ENCODE assay signal across 24 cellular contexts in the genomic region with DNA sequence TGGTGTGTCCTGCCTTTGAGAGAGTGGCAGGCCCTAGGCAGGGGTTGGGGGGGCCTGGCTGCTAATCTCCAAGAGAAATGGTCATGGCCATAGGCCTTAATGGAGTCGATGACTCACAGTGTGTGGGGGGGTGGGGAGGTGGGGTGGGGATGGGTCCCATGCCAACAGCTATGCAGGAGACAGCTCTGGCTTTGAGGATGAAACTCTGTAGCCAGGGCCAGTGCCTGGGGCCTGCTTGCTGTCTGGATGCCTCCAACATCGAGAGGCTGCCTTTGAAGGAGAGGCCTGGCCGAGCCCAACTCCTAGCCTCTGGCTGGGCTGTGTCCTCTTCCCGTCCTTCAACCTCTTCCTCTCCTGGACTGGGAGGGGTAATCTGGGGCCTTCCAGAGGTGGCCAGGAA. TPM values are rescaled to one million over a fixed set of nuclear protein-coding genes. Genes with fewer than 3 reads are reported as not detected.
DNase-seq lines count a peak whose midpoint lies in the region; ATAC-seq and TF ChIP-seq lines count a peak whose summit lies in the region.
"Had no signal": no experiment of that assay in that cellular context is flagged by ENCODE, and none has a peak within 500 bp of the region (broad histone marks: within the 10 kb centered on the region; RNA-seq: fewer than 3 reads in every experiment).

No MANE protein-coding gene starts in this region.

- peak overlapping the region; percentile 25 for H4K8ac ChIP-seq in mesenchymal stem cell (ENCODE audit: low read length)

- H3K36me3 ChIP-seq in heart right ventricle = no peaks in the 10 kb centered on the region
- no peaks in the 10 kb centered on the region for H3K36me3 ChIP-seq in adrenal gland (replicated peaks in 1 of 2)
- H3K36me3 ChIP-seq in mesenchymal stem cell (ENCODE audit: control insufficient read depth in 1 of 2, insufficient read depth in 2 of 2, low read depth in 1 of 2, low read length in 2 of 2) = no peaks in the 10 kb centered on the region
- no peaks in the 10 kb centered on the region for H3K36me3 ChIP-seq in transverse colon
- H3K36me3 ChIP-seq: brain microvascular endothelial cell, gastroesophageal sphincter, HAP-1, prostate gland had no signal

- H3K4ac ChIP-seq in mesenchymal stem cell (ENCODE audit: low read depth in 1 of 2, low read length in 2 of 2) = no peak overlapping the region

- no peak for TF ChIP-seq POLR2A in adrenal gland (IDR thresholded peaks at IDR 0.05)
- TF ChIP-seq POLR2A in transverse colon (IDR thresholded peaks at IDR 0.05) = no peak

- ATAC-seq in heart right ventricle (peak in 5 of 8 donors; percentile 10 to 61 (median 21)), Right ventricle myocardium superior (ENCODE audit: poor library complexity) (no peak)
- ATAC-seq: activated CD8-positive, alpha-beta T cell treated with anti-CD3 and anti-CD28 coated beads for 36 hours; gastroesophageal sphincter; naive thymus-derived CD4-positive, alpha-beta T cell; stimulated activated naive CD8-positive, alpha-beta T cell treated with anti-CD3 and anti-CD28 coated beads, Interleukin-15, Interleukin-2, amounts not matched to agents 100 U/mL and 50 U/mL, for 24 hours had no signal

- H3K4me2 ChIP-seq in mesenchymal stem cell (ENCODE audit: low read length, poor library complexity, severe bottlenecking) = no peak overlapping the region

- H2AFZ ChIP-seq in mesenchymal stem cell (ENCODE audit: low read depth, low read length) = no peak overlapping the region

- H2BK15ac ChIP-seq in mesenchymal stem cell (ENCODE audit: low read depth, poor library complexity, severe bottlenecking) = no peak overlapping the region

- H3K79me1 ChIP-seq in mesenchymal stem cell (replicated peaks; ENCODE audit: low read length, poor library complexity, severe bottlenecking) = no peaks in the 10 kb centered on the region

- WGBS in heart right ventricle, 2 donors = 48 to 56% methylated on average over 4 of the region's 4 CpGs
- WGBS in adrenal gland, 4 donors = 38 to 50% (median 39%) methylated on average over 1 to 4 of the region's 4 CpGs; no CpG with 5 or more reads in 1 of the 4 donors
- WGBS in mesenchymal stem cell = 59% methylated on average over 2 of the region's 4 CpGs
- 70% methylated on average over 2 of the region's 4 CpGs; no CpG with 5 or more reads in 1 of the 2 donors for WGBS in transverse colon (ENCODE audit: low coverage in 1 of 2), 2 donors

- H3K4me3 ChIP-seq in heart right ventricle (no peak overlapping the region), adrenal gland (no peak overlapping the region), mesenchymal stem cell (ENCODE audit: insufficient read depth in 1 of 2, low read depth in 1 of 2, low read length in 2 of 2) (no peak overlapping the region), transverse colon (no peak overlapping the region)
- H3K4me3 ChIP-seq: gastroesophageal sphincter, HAP-1, prostate gland, testis had no signal

- no peak for TF ChIP-seq EP300 in transverse colon (IDR thresholded peaks at IDR 0.05; ENCODE audit: low read depth)

- H3K23ac ChIP-seq in mesenchymal stem cell (ENCODE audit: low read length in 2 of 2) = no peak overlapping the region

- no peak for TF ChIP-seq CTCF in heart right ventricle (IDR thresholded peaks at IDR 0.05)
- TF ChIP-seq CTCF in adrenal gland (IDR thresholded peaks at IDR 0.05) = no peak
- no peak for TF ChIP-seq CTCF in transverse colon (IDR thresholded peaks at IDR 0.05)

- H2BK120ac ChIP-seq in mesenchymal stem cell (ENCODE audit: low read depth, low read length) = no peak overlapping the region

- H3K14ac ChIP-seq in mesenchymal stem cell (ENCODE audit: low read length in 2 of 2) = no peak overlapping the region

- in situ Hi-C loops in transverse colon (cut with MboI; ENCODE audit: low pct_ligation_motif_present in 1 of 4, low pct_unique_long_range_greater_than_20kb in 1 of 4, low sequenced_read_pairs in 3 of 4) = loop anchor here in 1 of 4 donors (25.0 kb wide), 1 partner anchor 209 kb away; no protein-coding TSS in a partner anchor

- H3K27ac ChIP-seq in heart right ventricle = peak overlapping the region in 4 of 10 donors; percentile 30 to 53 (median 42)
- H3K27ac ChIP-seq in adrenal gland = peak overlapping the region in 2 of 5 donors; percentile 23 to 50
- no peak overlapping the region for H3K27ac ChIP-seq in mesenchymal stem cell (ENCODE audit: low read length, poor library complexity, severe bottlenecking)
- peak overlapping the region in 3 of 4 donors; percentile 32 to 71 (median 33) for H3K27ac ChIP-seq in transverse colon
- H3K27ac ChIP-seq: brain microvascular endothelial cell, gastroesophageal sphincter, prostate gland, testis had no signal

- no peak overlapping the region for H2BK5ac ChIP-seq in mesenchymal stem cell (ENCODE audit: low read depth, low read length, poor library complexity, severe bottlenecking)

- H3K9me3 ChIP-seq in heart right ventricle = peaks cover 0 to 19% (median 8%) of the 10 kb centered on the region in 11 donors
- H3K9me3 ChIP-seq in adrenal gland (replicated peaks in 1 of 3) = no peaks in the 10 kb centered on the region
- H3K9me3 ChIP-seq in mesenchymal stem cell (ENCODE audit: control insufficient read depth, low read length) = peaks cover 9% of the 10 kb centered on the region
- no peaks in the 10 kb centered on the region for H3K9me3 ChIP-seq in transverse colon
- H3K9me3 ChIP-seq: HAP-1, prostate gland, testis had no signal

- H2BK12ac ChIP-seq in mesenchymal stem cell (ENCODE audit: low read length in 2 of 2) = no peak overlapping the region

- no peak overlapping the region for H3K18ac ChIP-seq in mesenchymal stem cell (ENCODE audit: low read depth in 1 of 2, low read length in 2 of 2)

- no peak overlapping the region for H4K91ac ChIP-seq in mesenchymal stem cell (ENCODE audit: low read length)

- intact Hi-C loops in heart right ventricle (cut with DNase I) (loop anchor here in 3 of 10 donors (5.0 to 10.0 kb wide), 3 partner anchors 46 to 71 kb away; no protein-coding TSS in a partner anchor), Right ventricle myocardium superior (cut with DNase I) (no loop called here), adrenal gland (cut with DNase I) (no loop called here), transverse colon (cut with DNase I; ENCODE audit: low total_unique reads) (no loop called here)

- H3K4me1 ChIP-seq in heart right ventricle (peaks cover 8 to 51% (median 25%) of the 10 kb centered on the region in 9 donors), adrenal gland (replicated peaks in 1 of 2) (peaks cover 0 to 5% of the 10 kb centered on the region in 2 donors), mesenchymal stem cell (ENCODE audit: control insufficient read depth, insufficient read depth, low read depth, low read length) (no peaks in the 10 kb centered on the region), transverse colon (peaks cover 0 to 3% (median 1%) of the 10 kb centered on the region in 4 donors)
- H3K4me1 ChIP-seq: HAP-1, prostate gland had no signal

- H2AK5ac ChIP-seq in mesenchymal stem cell (ENCODE audit: low read length, severe bottlenecking) = no peak overlapping the region

- H3K27me3 ChIP-seq in heart right ventricle (no peaks in the 10 kb centered on the region), adrenal gland (no peaks in the 10 kb centered on the region), mesenchymal stem cell (ENCODE audit: control insufficient read depth in 1 of 2, insufficient read depth in 1 of 2, low read length in 2 of 2) (peaks cover 35 to 74% of the 10 kb centered on the region in 2 experiments), transverse colon (peaks cover 3% of the 10 kb centered on the region)
- H3K27me3 ChIP-seq: gastroesophageal sphincter, testis had no signal

- DNase-seq in heart right ventricle (no peak), Right ventricle myocardium superior (no peak), adrenal gland (peak; percentile 52 to 76 (median 73)), mesenchymal stem cell (peak; percentile 19), transverse colon (no peak), NCI-H345 (lab: John Stamatoyannopoulos, UW) (no peak), NCI-H82 (lab: John Stamatoyannopoulos, UW) (no peak), globus pallidus (ENCODE audit: low spot score) (no peak)
- DNase-seq: activated CD8-positive, alpha-beta T cell treated with anti-CD3 and anti-CD28 coated beads for 36 hours; activated naive CD4-positive, alpha-beta T cell treated with anti-CD3 and anti-CD28 coated beads, Interleukin-2, amount 10 ng/mL, durations not matched to agents 7 days and 5 days; amniotic stem cell; brain microvascular endothelial cell; DMS79; midbrain; naive thymus-derived CD4-positive, alpha-beta T cell; NCI-H1048; NCI-H2171; NCI-H524; nucleus accumbens; stimulated activated naive CD8-positive, alpha-beta T cell treated with anti-CD3 and anti-CD28 coated beads, Interleukin-15, Interleukin-2, amounts not matched to agents 100 U/mL and 50 U/mL, for 24 hours; testis had no signal

- H3K9ac ChIP-seq in mesenchymal stem cell (ENCODE audit: low read length) = no peak overlapping the region

RNA-seq across cellular contexts. Expression of a gene that starts 23.9 kb away (rescaled TPM):
- 100 to 1,000 TPM in 4 of 10 donors, 10 to 100 TPM in 6; 74.2 to 140 (median 95.2) TPM for total RNA-seq in heart right ventricle
- 10 to 100 TPM; 37.7 to 42.6 TPM for polyA plus RNA-seq in heart right ventricle
- 99.7 TPM for total RNA-seq in Right ventricle myocardium superior
- total RNA-seq in adrenal gland = 100 to 1,000 TPM in 4 of 8 donors, 10 to 100 TPM in 4; 37.4 to 168 (median 78.8) TPM
- polyA plus RNA-seq in adrenal gland = 100 to 1,000 TPM in 1 of 3 donors, 10 to 100 TPM in 2; 24.5 to 130 (median 33.3) TPM
- polyA plus RNA-seq in mesenchymal stem cell (2013, experiment 1 of 2) = 7.4 TPM
- polyA plus RNA-seq in mesenchymal stem cell (2013, experiment 2 of 2) = 7.2 TPM
- total RNA-seq in transverse colon = 10 to 100 TPM in 1 of 4 donors, 1 to 10 TPM in 3; 2.6 to 28.9 (median 4.9) TPM

Comparison
In these comparisons a context has a peak if more than half of its experiments do, and no peak if none do; other contexts are left out.
1. DNase-seq: peak in adrenal gland (7 of 7) and mesenchymal stem cell (single experiment); none in heart right ventricle (0 of 2), Right ventricle myocardium superior (single experiment), transverse colon (single experiment), NCI-H345 (single experiment), NCI-H82 (single experiment) and globus pallidus (single experiment).